ENCODE assay signal across 7 cellular contexts in genomic region chr10:55033061-55033460, GRCh38.
"Had no signal": no experiment of that assay in that cellular context is flagged by ENCODE, and none has a peak within 500 bp of the region (broad histone marks: within the 10 kb centered on the region; RNA-seq: fewer than 3 reads in every experiment).

No MANE protein-coding gene starts in this region.

- H3K4me1 Mint-ChIP-seq: GM23338, H9, IgD-negative memory B cell had no signal

- DNase-seq: H9, HCEC 1CT, HFFc6 had no signal

- H3K27ac Mint-ChIP-seq: GM23338, H9, HFFc6, IgD-negative memory B cell had no signal

- H3K27me3 Mint-ChIP-seq: IgD-negative memory B cell had no signal

- H3K36me3 Mint-ChIP-seq: IgD-negative memory B cell had no signal

- ATAC-seq: GM23338, HepG2 had no signal

- H3K4me3 Mint-ChIP-seq: GM23338, H9, HFFc6, IgD-negative memory B cell had no signal

- H2AFZ ChIP-seq: GM23338 had no signal

- H3K4me3 ChIP-seq: GM23338 had no signal

- H3K9me3 Mint-ChIP-seq: GM23338 had no signal

- H3K4me2 ChIP-seq: GM23338 had no signal

- H3K27ac ChIP-seq: HL-60 had no signal
